Comparison of ENCODE assay signal across 16 cellular contexts in the genomic region with DNA sequence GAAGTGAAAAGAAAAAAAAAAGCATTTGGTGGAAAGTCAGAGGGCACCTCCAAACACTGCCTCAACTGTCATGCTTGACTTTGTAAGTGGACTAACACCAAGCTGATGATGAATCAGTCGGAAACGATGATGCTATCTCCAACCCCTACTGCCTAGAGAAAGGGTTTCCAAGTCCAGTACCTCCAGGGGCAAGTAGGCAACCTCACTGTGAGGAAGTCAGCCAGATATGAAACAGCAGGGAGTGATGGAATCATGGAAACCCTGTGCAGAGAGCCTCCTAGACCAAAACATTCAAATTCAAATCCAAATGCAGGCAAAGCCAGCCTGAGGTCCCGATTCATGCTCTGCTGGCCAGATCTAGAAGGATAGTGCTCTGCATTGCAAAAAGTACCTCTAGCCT.
DNase-seq lines count a peak whose midpoint lies in the region; ATAC-seq and TF ChIP-seq lines count a peak whose summit lies in the region.
"Had no signal": no experiment of that assay in that cellular context is flagged by ENCODE, and none has a peak within 500 bp of the region (broad histone marks: within the 10 kb centered on the region; RNA-seq: fewer than 3 reads in every experiment).

No MANE protein-coding gene starts in this region.

- H3K36me3 Mint-ChIP-seq in immature natural killer cell, result peaks cover 0 to 14% (median 5%) of the 10 kb centered on the region in 3 donors
- H3K36me3 Mint-ChIP-seq: WTC11 had no signal

- no peaks in the 10 kb centered on the region for H3K36me3 ChIP-seq in thoracic aorta

- H3K9me3 Mint-ChIP-seq in immature natural killer cell, result peaks cover 0 to 2% (median 0%) of the 10 kb centered on the region in 6 donors
- H3K9me3 Mint-ChIP-seq: WTC11 had no signal

- ATAC-seq in thoracic aorta (ENCODE audit: insufficient number of reproducible peaks, low FRiP score, low read depth) (no peak), GM18520 (IDR thresholded peaks at IDR 0.05; ENCODE audit: unreplicated experiment) (no peak), HG03108 (IDR thresholded peaks at IDR 0.05; ENCODE audit: unreplicated experiment) (no peak)
- ATAC-seq: mucosa of descending colon, WTC11 had no signal

- H3K9me3 ChIP-seq in thoracic aorta, result no peaks in the 10 kb centered on the region
- H3K9me3 ChIP-seq: mucosa of descending colon had no signal

- DNase-seq in ELR (ENCODE audit: low read depth), result peak; percentile 68
- peak; percentile 25 for DNase-seq in amniotic epithelial cell (ENCODE audit: low read depth)
- no peak for DNase-seq in immature natural killer cell
- DNase-seq in thoracic aorta (ENCODE audit: low spot score), result no peak
- no peak for DNase-seq in activated gamma-delta T cell (lab: John Stamatoyannopoulos, UW)
- DNase-seq: activated CD8-positive, alpha-beta memory T cell treated with anti-CD3 and anti-CD28 coated beads, Interleukin-2, amount 50 U/mL, for 4 hours; Calu3; dermis blood vessel endothelial cell; mucosa of descending colon; MV-4-11; NCI-H2107; stimulated activated naive CD4-positive, alpha-beta T cell had no signal

- H3K27ac Mint-ChIP-seq in immature natural killer cell, result peak overlapping the region; percentile 94 to 99 (median 94)
- H3K27ac Mint-ChIP-seq: WTC11 had no signal

- TF ChIP-seq CTCF in thoracic aorta (IDR thresholded peaks at IDR 0.05), result no peak

- H3K27me3 ChIP-seq in thoracic aorta (replicated peaks; ENCODE audit: insufficient read depth), result no peaks in the 10 kb centered on the region

- no peak overlapping the region for H3K4me3 Mint-ChIP-seq in immature natural killer cell
- H3K4me3 Mint-ChIP-seq: WTC11 had no signal

- H3K4me1 Mint-ChIP-seq in immature natural killer cell, result peaks cover 29 to 31% of the 10 kb centered on the region in 2 donors

- peaks cover 39 to 79% of the 10 kb centered on the region in 2 donors for H3K4me1 ChIP-seq in thoracic aorta (ENCODE audit: control insufficient read depth in 1 of 2, low read depth in 2 of 2)

- H3K27ac ChIP-seq in thoracic aorta, result peak overlapping the region; percentile 80 to 91

- no peak overlapping the region for H3K4me3 ChIP-seq in thoracic aorta
- H3K4me3 ChIP-seq: mucosa of descending colon had no signal

- peaks cover 3 to 9% (median 8%) of the 10 kb centered on the region in 3 donors for H3K27me3 Mint-ChIP-seq in immature natural killer cell (ENCODE audit: low read depth in 3 of 3)
- H3K27me3 Mint-ChIP-seq: activated naive CD8-positive, alpha-beta T cell had no signal

Comparison
In these comparisons a context has a peak if more than half of its experiments do, and no peak if none do; other contexts are left out.
1. DNase-seq: peak in ELR (single experiment) and amniotic epithelial cell (single experiment); none in immature natural killer cell (0 of 3), thoracic aorta (single experiment) and activated gamma-delta T cell (single experiment).